Comparison of ENCODE assay signal across 29 cellular contexts in the genomic region with DNA sequence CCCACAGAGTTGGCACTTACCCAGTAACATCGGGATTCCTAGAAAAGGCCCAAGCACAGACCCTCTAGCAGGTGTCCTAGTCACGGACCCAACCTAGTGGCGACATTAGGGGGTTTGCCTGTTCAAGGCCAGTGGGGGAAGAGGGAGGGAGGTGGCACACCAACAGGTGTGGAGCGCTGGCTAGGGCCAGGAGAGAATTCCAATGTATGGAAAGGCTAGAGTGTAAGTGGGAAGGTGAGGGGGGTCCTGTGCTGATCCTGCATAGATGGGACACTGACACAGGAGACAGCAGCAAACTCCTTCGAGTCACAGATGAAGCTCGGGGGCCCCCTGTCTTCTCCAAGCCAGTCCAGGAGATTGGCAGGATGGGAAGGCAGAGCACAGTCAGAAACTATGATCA. TPM values are rescaled to one million over a fixed set of nuclear protein-coding genes. Genes with fewer than 3 reads are reported as not detected.
DNase-seq lines count a peak whose midpoint lies in the region; ATAC-seq and TF ChIP-seq lines count a peak whose summit lies in the region.
"Had no signal": no experiment of that assay in that cellular context is flagged by ENCODE, and none has a peak within 500 bp of the region (broad histone marks: within the 10 kb centered on the region; RNA-seq: fewer than 3 reads in every experiment).

No MANE protein-coding gene starts in this region.

- H3K4me3 ChIP-seq in right atrium auricular region (no peak overlapping the region), left ventricle myocardium inferior (no peak overlapping the region), esophagus muscularis mucosa (no peak overlapping the region)
- H3K4me3 ChIP-seq: BLaER1 treated with 17β-estradiol and CSF1 and Interleukin-3, amounts not matched to agents 10 nM and 100 nM; prostate gland; sigmoid colon; SJCRH30; upper lobe of left lung had no signal

- H3K36me3 Mint-ChIP-seq in HFFc6 (ENCODE audit: low read depth), result no peaks in the 10 kb centered on the region
- H3K36me3 Mint-ChIP-seq: mesothelial cell of epicardium had no signal

- H3K27ac ChIP-seq in right atrium auricular region (no peak overlapping the region), left ventricle myocardium inferior (replicated peaks) (no peak overlapping the region), esophagus muscularis mucosa (replicated peaks in 1 of 4) (peak overlapping the region; percentile 11 to 36 (median 14)), substantia nigra (ENCODE audit: low read depth, low read length, poor library complexity, severe bottlenecking) (peak overlapping the region; percentile 18)
- H3K27ac ChIP-seq: prostate gland, SJCRH30, VCaP had no signal

- DNase-seq in right atrium auricular region (ENCODE audit: low spot score) (peak; percentile 55), left ventricle myocardium inferior (no peak), HFFc6 (no peak), esophagus muscularis mucosa (ENCODE audit: extremely low spot score) (no peak), substantia nigra (lab: John Stamatoyannopoulos, UW) (peak in 1 of 49 donors; percentile 23)
- DNase-seq: activated CD4-positive, alpha-beta T cell treated with anti-CD3 and anti-CD28 coated beads for 36 hours; activated naive CD4-positive, alpha-beta T cell treated with anti-CD3 and anti-CD28 coated beads, Interleukin-2, amount 10 ng/mL, durations not matched to agents 7 days and 5 days; amygdala; Caco-2; effector memory CD4-positive, alpha-beta T cell; kidney; NCI-H1092; NCI-H1694; NCI-H446 treated with DMSO at 0.1 percent for 48 hours; NCI-H774; nucleus accumbens; sigmoid colon; SJCRH30; stimulated activated CD4-positive, alpha-beta T cell treated with anti-CD3 and anti-CD28 coated beads, Interleukin-4, amount 100 ng/mL, for 24 hours; upper lobe of left lung had no signal

- TF ChIP-seq CTCF in right atrium auricular region (IDR thresholded peaks at IDR 0.05) (no peak), left ventricle myocardium inferior (IDR thresholded peaks at IDR 0.05; ENCODE audit: borderline replicate concordance) (no peak), HFFc6 (IDR thresholded peaks at IDR 0.05) (no peak), esophagus muscularis mucosa (IDR thresholded peaks at IDR 0.05) (no peak)

- 92% methylated on average over 6 of the region's 6 CpGs for WGBS in esophagus muscularis mucosa

- H3K27me3 ChIP-seq in right atrium auricular region (no peaks in the 10 kb centered on the region), left ventricle myocardium inferior (ENCODE audit: low read depth) (no peaks in the 10 kb centered on the region), esophagus muscularis mucosa (peaks cover 0 to 2% (median 0%) of the 10 kb centered on the region in 4 donors)
- H3K27me3 ChIP-seq: BLaER1 treated with 17β-estradiol and CSF1 and Interleukin-3, amounts not matched to agents 10 nM and 100 nM; sigmoid colon; SJCRH30; upper lobe of left lung had no signal

- ATAC-seq in GM18519 (IDR thresholded peaks at IDR 0.05; ENCODE audit: low FRiP score, unreplicated experiment) (no peak), HG03521 (IDR thresholded peaks at IDR 0.05; ENCODE audit: unreplicated experiment) (no peak), HG02981 (IDR thresholded peaks at IDR 0.05; ENCODE audit: unreplicated experiment) (no peak)
- ATAC-seq: activated CD4-positive, alpha-beta T cell treated with anti-CD3 and anti-CD28 coated beads for 36 hours; HCT116 had no signal

- no peak overlapping the region; the same call in 1 of the 2 replicates for H3K4me3 Mint-ChIP-seq in HFFc6
- H3K4me3 Mint-ChIP-seq: activated CD4-positive, alpha-beta T cell treated with anti-CD3 and anti-CD28 coated beads for 36 hours; activated naive CD4-positive, alpha-beta T cell treated with anti-CD3 and anti-CD28 coated beads, Interleukin-2, amount 10 ng/mL, durations not matched to agents 7 days and 5 days; activated T-helper 1 cell treated with anti-CD3 and anti-CD28 coated beads, Interleukin-12 subunit alpha, Interleukin-12 subunit beta, Interleukin-2, Interleukin-4 antibody, amounts not matched to agents 30 ng/mL and 10 ng/mL and 1 ng/mL, durations not matched to agents 14 hours and 24 hours and 36 hours; mesothelial cell of epicardium had no signal

- no peak for TF ChIP-seq EP300 in esophagus muscularis mucosa (IDR thresholded peaks at IDR 0.05)

- no peaks in the 10 kb centered on the region for H3K9me3 Mint-ChIP-seq in HFFc6
- H3K9me3 Mint-ChIP-seq: activated naive CD4-positive, alpha-beta T cell treated with anti-CD3 and anti-CD28 coated beads, Interleukin-2, amount 10 ng/mL, durations not matched to agents 7 days and 5 days; activated T-helper 1 cell treated with anti-CD3 and anti-CD28 coated beads, Interleukin-12 subunit alpha, Interleukin-12 subunit beta, Interleukin-2, Interleukin-4 antibody, amounts not matched to agents 30 ng/mL and 10 ng/mL and 1 ng/mL, durations not matched to agents 14 hours and 24 hours and 36 hours; mesothelial cell of epicardium had no signal

- H3K36me3 ChIP-seq in right atrium auricular region, result no peaks in the 10 kb centered on the region
- peaks cover 12% of the 10 kb centered on the region for H3K36me3 ChIP-seq in left ventricle myocardium inferior
- peaks cover 0 to 23% (median 7%) of the 10 kb centered on the region in 4 donors for H3K36me3 ChIP-seq in esophagus muscularis mucosa
- H3K36me3 ChIP-seq: prostate gland, SJCRH30 had no signal

- H3K9me3 ChIP-seq in right atrium auricular region (no peaks in the 10 kb centered on the region), left ventricle myocardium inferior (replicated peaks) (no peaks in the 10 kb centered on the region), esophagus muscularis mucosa (no peaks in the 10 kb centered on the region)
- H3K9me3 ChIP-seq: BLaER1 treated with 17β-estradiol and CSF1 and Interleukin-3, amounts not matched to agents 10 nM and 100 nM; Caco-2; prostate gland; sigmoid colon; SJCRH30; upper lobe of left lung had no signal

- H3K27me3 Mint-ChIP-seq in HFFc6 (ENCODE audit: insufficient read depth), result peaks cover 5% of the 10 kb centered on the region; the same call in 1 of the 2 replicates
- H3K27me3 Mint-ChIP-seq: activated CD4-positive, alpha-beta T cell treated with anti-CD3 and anti-CD28 coated beads for 36 hours had no signal

- peaks cover 57% of the 10 kb centered on the region for H3K4me1 Mint-ChIP-seq in HFFc6 (ENCODE audit: low read depth)

- intact Hi-C loops in left ventricle myocardium inferior (cut with micrococcal nuclease), result no loop called here
- intact Hi-C loops in esophagus muscularis mucosa (cut with DNase I), result loop anchor here (2.0 kb wide), 1 partner anchor 33 kb away; no protein-coding TSS in a partner anchor

- TF ChIP-seq POLR2A in esophagus muscularis mucosa (IDR thresholded peaks at IDR 0.05; ENCODE audit: low read depth), result no peak

- peak overlapping the region; percentile 98; the same call in 1 of the 2 replicates for H3K27ac Mint-ChIP-seq in HFFc6
- H3K27ac Mint-ChIP-seq: activated T-helper 1 cell treated with anti-CD3 and anti-CD28 coated beads, Interleukin-12 subunit alpha, Interleukin-12 subunit beta, Interleukin-2, Interleukin-4 antibody, amounts not matched to agents 30 ng/mL and 10 ng/mL and 1 ng/mL, durations not matched to agents 14 hours and 24 hours and 36 hours had no signal

- peaks cover 0 to 34% of the 10 kb centered on the region in 2 donors for H3K4me1 ChIP-seq in right atrium auricular region
- peaks cover 64% of the 10 kb centered on the region for H3K4me1 ChIP-seq in left ventricle myocardium inferior
- H3K4me1 ChIP-seq in esophagus muscularis mucosa, result peaks cover 28 to 45% (median 35%) of the 10 kb centered on the region in 4 donors
- H3K4me1 ChIP-seq: prostate gland had no signal

RNA-seq across cellular contexts. Expression of gene PPP1R3E, which starts 4.8 kb away (rescaled TPM):
- 1 to 10 TPM; 2.7 to 3.9 TPM for total RNA-seq in right atrium auricular region
- 9.0 TPM for total RNA-seq in left ventricle myocardium inferior
- 1 to 10 TPM; 2.3 to 3.8 (median 2.6) TPM for total RNA-seq in HFFc6 (2021; fragmentation: NEBNext Ultra II Directional; extraction: Animal tissue kit (Norgen Biotek cat#: 25700))
- 1 to 10 TPM; 5.4 to 6.3 (median 5.5) TPM for total RNA-seq in esophagus muscularis mucosa

RNA-seq across cellular contexts. Expression of gene BCL2L2, which starts 8.8 kb away (rescaled TPM):
- 10 to 100 TPM; 26.8 to 36.3 TPM for total RNA-seq in right atrium auricular region
- total RNA-seq in left ventricle myocardium inferior, result 37.5 TPM
- total RNA-seq in HFFc6 (2021; fragmentation: NEBNext Ultra II Directional; extraction: Animal tissue kit (Norgen Biotek cat#: 25700)), result 10 to 100 TPM; 28.7 to 32.4 (median 31.1) TPM
- total RNA-seq in esophagus muscularis mucosa, result 100 to 1,000 TPM in 3 of 4 donors, 10 to 100 TPM in 1; 92.8 to 132 (median 121) TPM

RNA-seq across cellular contexts. Expression of gene HOMEZ, which starts 11.9 kb away (rescaled TPM):
- 10 to 100 TPM in 1 of 2 donors, 1 to 10 TPM in 1; 8.5 to 10.1 TPM for total RNA-seq in right atrium auricular region
- 9.1 TPM for total RNA-seq in left ventricle myocardium inferior
- total RNA-seq in HFFc6 (2021; fragmentation: NEBNext Ultra II Directional; extraction: Animal tissue kit (Norgen Biotek cat#: 25700)), result 1 to 10 TPM; 7.3 to 9.2 (median 7.5) TPM
- total RNA-seq in esophagus muscularis mucosa, result 10 to 100 TPM in 3 of 4 donors, 1 to 10 TPM in 1; 8.3 to 14.2 (median 12.4) TPM

RNA-seq across cellular contexts. Expression of gene PABPN1, which starts 23.4 kb away (rescaled TPM):
- 10 to 100 TPM; 26.0 to 36.1 TPM for total RNA-seq in right atrium auricular region
- total RNA-seq in left ventricle myocardium inferior, result 71.2 TPM
- 100 to 1,000 TPM; 128 to 147 (median 137) TPM for total RNA-seq in HFFc6 (2021; fragmentation: NEBNext Ultra II Directional; extraction: Animal tissue kit (Norgen Biotek cat#: 25700))
- total RNA-seq in esophagus muscularis mucosa, result 10 to 100 TPM; 44.6 to 68.1 (median 53.9) TPM

RNA-seq across cellular contexts. Expression of gene SLC22A17, which starts 54.8 kb away (rescaled TPM):
- 10 to 100 TPM; 29.4 to 47.0 TPM for total RNA-seq in right atrium auricular region
- 9.7 TPM for total RNA-seq in left ventricle myocardium inferior
- total RNA-seq in HFFc6 (2021; fragmentation: NEBNext Ultra II Directional; extraction: Animal tissue kit (Norgen Biotek cat#: 25700)), result 10 to 100 TPM; 11.7 to 15.6 (median 13.1) TPM
- 10 to 100 TPM; 12.5 to 36.9 (median 24.9) TPM for total RNA-seq in esophagus muscularis mucosa

Comparison
In these comparisons a context has a peak if more than half of its experiments do, and no peak if none do; other contexts are left out.
1. H3K27ac ChIP-seq: peak in esophagus muscularis mucosa (4 of 4) and substantia nigra (single experiment); none in right atrium auricular region (0 of 2) and left ventricle myocardium inferior (single experiment).